ENCODE assay signal across 11 cellular contexts in genomic region chr19:42352216-42352892, GRCh38.
DNase-seq lines count a peak whose midpoint lies in the region; ATAC-seq and TF ChIP-seq lines count a peak whose summit lies in the region.
"Had no signal": no experiment of that assay in that cellular context is flagged by ENCODE, and none has a peak within 500 bp of the region (broad histone marks: within the 10 kb centered on the region; RNA-seq: fewer than 3 reads in every experiment).

No MANE protein-coding gene starts in this region.

- peak overlapping the region; percentile 39 for H3K4me2 ChIP-seq in BLaER1
- H3K4me2 ChIP-seq: KMS-11 had no signal

- no peaks in the 10 kb centered on the region for H3K27me3 ChIP-seq in BLaER1
- H3K27me3 ChIP-seq: heart right ventricle had no signal

- POLR2A ChIA-PET in RWPE1 (lab: Yijun Ruan, JAX; ENCODE audit: low non-redundant PET) (no interaction called here), HEK293T (lab: Yijun Ruan, JAX) (no interaction called here)

- ATAC-seq in HG03135 (IDR thresholded peaks at IDR 0.05; ENCODE audit: unreplicated experiment) (no peak), GM21381 (IDR thresholded peaks at IDR 0.05; ENCODE audit: unreplicated experiment) (no peak)
- ATAC-seq: heart right ventricle had no signal

- TF ChIP-seq CTCF in GM20000 (IDR thresholded peaks at IDR 0.05; ENCODE audit: extremely low read depth, missing control alignments) (no peak), RWPE1 (conservative IDR thresholded peaks at IDR 0.05; ENCODE audit: low read depth) (no peak)

- H3K27ac ChIP-seq in BLaER1 (no peak overlapping the region), RWPE1 (peak overlapping the region; percentile 33; the same call in 1 of the 2 replicates)
- H3K27ac ChIP-seq: heart right ventricle, KMS-11 had no signal

- peaks cover 17% of the 10 kb centered on the region for H3K4me1 ChIP-seq in BLaER1

- no peaks in the 10 kb centered on the region for H3K9me3 ChIP-seq in BLaER1
- H3K9me3 ChIP-seq: heart right ventricle had no signal

- DNase-seq in GM20000 (ENCODE audit: low spot score) (peak; percentile 51), RWPE1 (ENCODE audit: low spot score) (no peak), inferior parietal cortex (ENCODE audit: extremely low spot score) (peak; percentile 78), HEK293T (ENCODE audit: extremely low spot score) (no peak), islet precursor cell (no peak)
- DNase-seq: HCEC 1CT, heart right ventricle had no signal

- CTCF ChIA-PET in RWPE1 (lab: Yijun Ruan, JAX): no interaction called here
- CTCF ChIA-PET in HEK293T (lab: Yijun Ruan, JAX): no interaction called here

- H3K36me3 ChIP-seq in BLaER1: peaks cover 75% of the 10 kb centered on the region

- no peak overlapping the region for H3K9ac ChIP-seq in BLaER1
- H3K9ac ChIP-seq: KMS-11 had no signal

- H3K4me3 ChIP-seq in BLaER1: no peak overlapping the region
- H3K4me3 ChIP-seq: heart right ventricle had no signal

- H4K20me1 ChIP-seq in BLaER1: no peaks in the 10 kb centered on the region

TF ChIP-seq in HEK293T, 16 proteins besides CTCF, POLR2A, EP300 and RAD21:
- TF ChIP-seq, protein P1, sequence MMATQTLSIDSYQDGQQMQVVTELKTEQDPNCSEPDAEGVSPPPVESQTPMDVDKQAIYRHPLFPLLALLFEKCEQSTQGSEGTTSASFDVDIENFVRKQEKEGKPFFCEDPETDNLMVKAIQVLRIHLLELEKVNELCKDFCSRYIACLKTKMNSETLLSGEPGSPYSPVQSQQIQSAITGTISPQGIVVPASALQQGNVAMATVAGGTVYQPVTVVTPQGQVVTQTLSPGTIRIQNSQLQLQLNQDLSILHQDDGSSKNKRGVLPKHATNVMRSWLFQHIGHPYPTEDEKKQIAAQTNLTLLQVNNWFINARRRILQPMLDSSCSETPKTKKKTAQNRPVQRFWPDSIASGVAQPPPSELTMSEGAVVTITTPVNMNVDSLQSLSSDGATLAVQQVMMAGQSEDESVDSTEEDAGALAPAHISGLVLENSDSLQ (IDR thresholded peaks at IDR 0.05): no peak
- TF ChIP-seq LEF1 (IDR thresholded peaks at IDR 0.05; ENCODE audit: borderline replicate concordance) (no peak), CTBP1 (IDR thresholded peaks at IDR 0.05; ENCODE audit: borderline replicate concordance) (no peak), ELF4 (IDR thresholded peaks at IDR 0.05) (no peak), BHLHE40 (IDR thresholded peaks at IDR 0.05; ENCODE audit: borderline replicate concordance) (no peak)

Comparison
In these comparisons a context has a peak if more than half of its experiments do, and no peak if none do; other contexts are left out.
1. DNase-seq: peak in GM20000 (single experiment) and inferior parietal cortex (single experiment); none in RWPE1 (single experiment), HEK293T (single experiment) and islet precursor cell (single experiment).